ENCODE assay signal across 12 cellular contexts in genomic region chr4:53656421-53656981, GRCh38.
DNase-seq lines count a peak whose midpoint lies in the region; ATAC-seq, FAIRE-seq and TF ChIP-seq lines count a peak whose summit lies in the region.
"Had no signal": no experiment of that assay in that cellular context is flagged by ENCODE, and none has a peak within 500 bp of the region (broad histone marks: within the 10 kb centered on the region; RNA-seq: fewer than 3 reads in every experiment).

No MANE protein-coding gene starts in this region.

- H3K36me3 ChIP-seq in MG63: no peaks in the 10 kb centered on the region
- no peaks in the 10 kb centered on the region for H3K36me3 ChIP-seq in colonic mucosa
- no peaks in the 10 kb centered on the region for H3K36me3 ChIP-seq in lower lobe of right lung
- H3K36me3 ChIP-seq in WERI-Rb-1: no peaks in the 10 kb centered on the region
- H3K36me3 ChIP-seq: BLaER1, SJCRH30 had no signal

- H3K4me3 ChIP-seq in MG63: no peak overlapping the region
- H3K4me3 ChIP-seq in colonic mucosa: no peak overlapping the region
- no peak overlapping the region for H3K4me3 ChIP-seq in lower lobe of right lung
- no peak overlapping the region for H3K4me3 ChIP-seq in WERI-Rb-1 (ENCODE audit: low read depth, low read length)
- H3K4me3 ChIP-seq: BLaER1, SJCRH30 had no signal

- H3K9me3 ChIP-seq in MG63 (no peaks in the 10 kb centered on the region), colonic mucosa (no peaks in the 10 kb centered on the region), lower lobe of right lung (no peaks in the 10 kb centered on the region), WERI-Rb-1 (ENCODE audit: severe bottlenecking) (no peaks in the 10 kb centered on the region)
- H3K9me3 ChIP-seq: BLaER1, SJCRH30 had no signal

- DNase-seq in MG63 (peak; percentile 62), colonic mucosa (no peak), lower lobe of right lung (no peak), WERI-Rb-1 (no peak), GM12892 (ENCODE audit: insufficient read length) (no peak), AML-193 (lab: John Stamatoyannopoulos, UW) (no peak)
- DNase-seq in activated CD4-positive, CD25-positive, alpha-beta regulatory T cell (lab: John Stamatoyannopoulos, UW): no peak
- DNase-seq: effector memory CD4-positive, alpha-beta T cell; SJCRH30 had no signal

- TF ChIP-seq CTCF in 22Rv1 (IDR thresholded peaks at IDR 0.05): peak; percentile 18; the same call in 1 of the 2 replicates
- TF ChIP-seq CTCF in colonic mucosa (IDR thresholded peaks at IDR 0.05): peak; percentile 14
- peak; percentile 27 for TF ChIP-seq CTCF in lower lobe of right lung (IDR thresholded peaks at IDR 0.05)
- TF ChIP-seq CTCF in WERI-Rb-1 (IDR thresholded peaks at IDR 0.05; ENCODE audit: low read depth, low read length): no peak

- ATAC-seq in lower lobe of right lung: peak in 1 of 2 donors; percentile 44

- H3K27me3 ChIP-seq in MG63 (no peaks in the 10 kb centered on the region), colonic mucosa (no peaks in the 10 kb centered on the region), lower lobe of right lung (ENCODE audit: low read depth) (no peaks in the 10 kb centered on the region), WERI-Rb-1 (ENCODE audit: insufficient read depth, low read depth, severe bottlenecking) (peaks cover 17% of the 10 kb centered on the region)
- H3K27me3 ChIP-seq: BLaER1, SJCRH30 had no signal

- no peak for TF ChIP-seq POLR2A in GM12892 (IDR thresholded peaks at IDR 0.05; ENCODE audit: low read depth, low read length)

- intact Hi-C loops in colonic mucosa (cut with DNase I) (loop anchor here (5.0 kb wide), 1 partner anchor 164 kb away; no protein-coding TSS in a partner anchor), lower lobe of right lung (cut with DNase I) (no loop called here)

- H3K4me1 ChIP-seq in colonic mucosa (peaks cover 5% of the 10 kb centered on the region), lower lobe of right lung (peaks cover 25% of the 10 kb centered on the region)

- no peak overlapping the region for H3K9ac ChIP-seq in colonic mucosa (ENCODE audit: low read depth in 2 of 2, low read length in 2 of 2)
- H3K9ac ChIP-seq: BLaER1 had no signal

- H3K27ac ChIP-seq in 22Rv1 (no peak overlapping the region), colonic mucosa (peak overlapping the region; percentile 29), lower lobe of right lung (peak overlapping the region; percentile 19), WERI-Rb-1 (no peak overlapping the region)
- H3K27ac ChIP-seq: BLaER1, SJCRH30 had no signal

- FAIRE-seq in GM12892 (lab: Jason Lieb, UNC): no peak
- FAIRE-seq: GM18507 had no signal

Comparison
In these comparisons a context has a peak if more than half of its experiments do, and no peak if none do; other contexts are left out.
1. H3K27ac ChIP-seq: peak in colonic mucosa (single experiment) and lower lobe of right lung (single experiment); none in 22Rv1 (single experiment) and WERI-Rb-1 (single experiment).